8 cellular contexts compared by ENCODE assay signal in the genomic region with DNA sequence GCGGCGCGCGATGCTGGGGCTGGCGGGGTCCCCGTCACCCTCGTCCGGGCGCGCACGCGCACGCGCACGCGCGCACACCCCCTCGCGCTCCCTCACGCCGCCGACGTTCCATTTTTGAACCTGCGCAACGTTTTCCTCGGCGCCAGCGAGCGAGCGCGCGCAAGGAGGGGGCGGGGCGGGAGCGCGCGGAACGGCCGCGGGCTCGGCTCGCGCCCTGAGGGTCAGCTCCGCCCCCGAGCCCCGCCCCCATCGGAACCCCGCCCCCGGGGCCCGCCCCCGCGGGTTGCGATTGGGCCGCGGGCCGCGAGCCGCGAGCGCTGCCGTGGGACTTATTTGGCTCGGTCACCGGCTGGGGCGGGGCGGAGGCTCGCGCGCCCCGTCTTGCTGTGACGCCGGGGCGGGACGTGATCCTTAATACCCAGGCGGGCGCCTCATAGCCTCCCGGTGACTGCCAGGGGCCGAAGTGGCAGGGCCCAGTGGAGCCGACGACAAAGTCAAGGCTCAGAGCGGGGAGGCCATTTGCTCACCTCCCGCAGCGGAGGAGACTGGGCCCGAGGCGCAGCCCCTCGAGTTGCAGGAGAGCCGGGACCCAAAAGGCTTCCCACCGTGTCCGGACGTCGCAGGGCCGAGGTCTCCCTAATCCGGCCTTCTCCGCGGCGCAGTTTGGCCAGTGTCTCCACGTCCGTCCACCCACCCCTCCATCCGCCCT. TPM values are rescaled to one million over a fixed set of nuclear protein-coding genes. Genes with fewer than 3 reads are reported as not detected.
A peak's percentile ranks its signal among the peaks of the same experiment; 100 is the strongest.
DNase-seq lines count a peak whose midpoint lies in the region; ATAC-seq and TF ChIP-seq lines count a peak whose summit lies in the region.

Gene CBX7, minus strand, starts transcription at position 170 of the 709 bp plus-strand sequence. CDS start 236 bp downstream, outside the sequence.

- CTCF ChIA-PET in AG04450 (lab: Charles Lee), result interaction anchor here (1.3 to 2.4 kb wide), 2 partner anchors 164 to 384 kb away, joined by 3 to 11 read pairs; no protein-coding TSS in a partner anchor

- H3K9me3 ChIP-seq in AG04450 (ENCODE audit: control insufficient read depth, insufficient read depth, low read length) (no peaks in the 10 kb centered on the region; the same call in 1 of the 2 replicates), colonic mucosa (no peaks in the 10 kb centered on the region)

- H3K4me3 ChIP-seq in AG04450 (ENCODE audit: low read depth, low read length) (peak within 1 kb of the TSS; percentile 65), colonic mucosa (peak within 1 kb of the TSS; percentile 65)

- intact Hi-C loops in activated CD4-positive, alpha-beta T cell treated with anti-CD3 and anti-CD28 coated beads, Interleukin-2, amount 10 ng/mL, durations not matched to agents 24 days and 14 days (cut with micrococcal nuclease), result loop anchor here (1.0 to 2.0 kb wide), 3 partner anchors 8 to 282 kb away; partner anchors contain the start of gene RPL3
- intact Hi-C loops in colonic mucosa (cut with DNase I), result loop anchor here (5.0 kb wide), 1 partner anchor 165 kb away; the partner anchor contains the start of gene RPL3

- no peaks in the 10 kb centered on the region for H3K9me3 Mint-ChIP-seq in activated CD4-positive, alpha-beta T cell treated with anti-CD3 and anti-CD28 coated beads, Interleukin-2, amount 10 ng/mL, durations not matched to agents 24 days and 14 days

- DNase-seq in AG04450 (ENCODE audit: low read depth, low spot score) (peak; percentile 47), NCI-H460 (ENCODE audit: extremely low read depth, low read depth) (peak; percentile 47), colonic mucosa (peak; percentile 94), left lobe of liver (ENCODE audit: low spot score) (peak; percentile 97)
- peak; percentile 98 for DNase-seq in activated CD4-positive, alpha-beta T cell treated with anti-CD3 and anti-CD28 coated beads, Interleukin-2, amount 10 ng/mL, durations not matched to agents 24 days and 14 days
- peak; percentile 87 to 98 for DNase-seq in stimulated activated CD4-positive, alpha-beta T cell treated with anti-CD3 and anti-CD28 coated beads, Interleukin-2, amount 100 ng/mL, for 48 hours

- peaks cover 29% of the 10 kb centered on the region for H3K27me3 Mint-ChIP-seq in activated CD4-positive, alpha-beta T cell treated with anti-CD3 and anti-CD28 coated beads, Interleukin-2, amount 10 ng/mL, durations not matched to agents 24 days and 14 days

- H3K27ac ChIP-seq in AG04450 (ENCODE audit: low read depth, low read length) (no peak within 1 kb of the TSS), colonic mucosa (peak within 1 kb of the TSS; percentile 69)

- ATAC-seq in GM18868 (IDR thresholded peaks at IDR 0.05; ENCODE audit: unreplicated experiment) (peak; percentile 74), HG03108 (IDR thresholded peaks at IDR 0.05; ENCODE audit: unreplicated experiment) (peak; percentile 64), left lobe of liver (peak; percentile 95)

- H3K4me3 Mint-ChIP-seq in activated CD4-positive, alpha-beta T cell treated with anti-CD3 and anti-CD28 coated beads, Interleukin-2, amount 10 ng/mL, durations not matched to agents 24 days and 14 days, result peak within 1 kb of the TSS; percentile 92

- peak within 1 kb of the TSS; percentile 76 to 91 for H3K9ac ChIP-seq in colonic mucosa (ENCODE audit: low read depth in 2 of 2, low read length in 2 of 2)

- POLR2A ChIA-PET in AG04450 (lab: Yijun Ruan, JAX), result interaction anchor here (0.5 to 1.9 kb wide), 3 partner anchors 24 to 167 kb away, joined by 3 to 5 read pairs (median 3); partner anchors contain the start of gene RPL3

- no peaks in the 10 kb centered on the region for H3K36me3 ChIP-seq in colonic mucosa

- H3K36me3 Mint-ChIP-seq in activated CD4-positive, alpha-beta T cell treated with anti-CD3 and anti-CD28 coated beads, Interleukin-2, amount 10 ng/mL, durations not matched to agents 24 days and 14 days (ENCODE audit: low read depth), result peaks cover 9% of the 10 kb centered on the region

- no peaks in the 10 kb centered on the region for H3K4me1 ChIP-seq in colonic mucosa

- H3K27me3 ChIP-seq in AG04450 (ENCODE audit: control insufficient read depth, insufficient read depth, low read length), result peaks cover 32% of the 10 kb centered on the region
- H3K27me3 ChIP-seq in colonic mucosa, result peaks cover 18% of the 10 kb centered on the region

- TF ChIP-seq CTCF in AG04450 (IDR thresholded peaks at IDR 0.05; ENCODE audit: low read depth, low read length), result no peak
- no peak for TF ChIP-seq CTCF in colonic mucosa (IDR thresholded peaks at IDR 0.05)

- peaks cover 32% of the 10 kb centered on the region for H3K4me1 Mint-ChIP-seq in activated CD4-positive, alpha-beta T cell treated with anti-CD3 and anti-CD28 coated beads, Interleukin-2, amount 10 ng/mL, durations not matched to agents 24 days and 14 days

- peak within 1 kb of the TSS; percentile 83 for H3K27ac Mint-ChIP-seq in activated CD4-positive, alpha-beta T cell treated with anti-CD3 and anti-CD28 coated beads, Interleukin-2, amount 10 ng/mL, durations not matched to agents 24 days and 14 days

RNA-seq across cellular contexts. Expression of gene CBX7, which starts in this region (rescaled TPM):
- 2.2 and 2.6 TPM in 2 replicates for polyA plus RNA-seq in AG04450 (2011; rRNA removed)
- polyA minus RNA-seq in AG04450 (2011; rRNA and poly(A)+ RNA removed), result 3.3 and 3.8 TPM in 2 replicates
- total RNA-seq in NCI-H460 (2014; rRNA removed; shearing (Covaris generic)), result 0.45 and 0.78 TPM in 2 replicates
- 1.6 and 6.5 TPM in 2 replicates for polyA plus RNA-seq in NCI-H460 (2014; cell fraction: nucleus; rRNA removed)
- total RNA-seq in activated CD4-positive, alpha-beta T cell treated with anti-CD3 and anti-CD28 coated beads, Interleukin-2, amount 10 ng/mL, durations not matched to agents 24 days and 14 days, result 10.8 and 11.6 TPM in 2 replicates
- total RNA-seq in colonic mucosa (10 to 100 TPM; 15.0 to 21.1 TPM), left lobe of liver (15.7 TPM)

Comparison
In these comparisons a context has a peak if more than half of its experiments do, and no peak if none do; other contexts are left out.
1. DNase-seq: peak in every context shown above with its lines; median percentile 98 in activated CD4-positive, alpha-beta T cell treated with anti-CD3 and anti-CD28 coated beads, Interleukin-2, amount 10 ng/mL, durations not matched to agents 24 days and 14 days; 97 in left lobe of liver; 94 in colonic mucosa; 92 in stimulated activated CD4-positive, alpha-beta T cell treated with anti-CD3 and anti-CD28 coated beads, Interleukin-2, amount 100 ng/mL, for 48 hours; 47 in AG04450; 47 in NCI-H460.